In the genomic region with DNA sequence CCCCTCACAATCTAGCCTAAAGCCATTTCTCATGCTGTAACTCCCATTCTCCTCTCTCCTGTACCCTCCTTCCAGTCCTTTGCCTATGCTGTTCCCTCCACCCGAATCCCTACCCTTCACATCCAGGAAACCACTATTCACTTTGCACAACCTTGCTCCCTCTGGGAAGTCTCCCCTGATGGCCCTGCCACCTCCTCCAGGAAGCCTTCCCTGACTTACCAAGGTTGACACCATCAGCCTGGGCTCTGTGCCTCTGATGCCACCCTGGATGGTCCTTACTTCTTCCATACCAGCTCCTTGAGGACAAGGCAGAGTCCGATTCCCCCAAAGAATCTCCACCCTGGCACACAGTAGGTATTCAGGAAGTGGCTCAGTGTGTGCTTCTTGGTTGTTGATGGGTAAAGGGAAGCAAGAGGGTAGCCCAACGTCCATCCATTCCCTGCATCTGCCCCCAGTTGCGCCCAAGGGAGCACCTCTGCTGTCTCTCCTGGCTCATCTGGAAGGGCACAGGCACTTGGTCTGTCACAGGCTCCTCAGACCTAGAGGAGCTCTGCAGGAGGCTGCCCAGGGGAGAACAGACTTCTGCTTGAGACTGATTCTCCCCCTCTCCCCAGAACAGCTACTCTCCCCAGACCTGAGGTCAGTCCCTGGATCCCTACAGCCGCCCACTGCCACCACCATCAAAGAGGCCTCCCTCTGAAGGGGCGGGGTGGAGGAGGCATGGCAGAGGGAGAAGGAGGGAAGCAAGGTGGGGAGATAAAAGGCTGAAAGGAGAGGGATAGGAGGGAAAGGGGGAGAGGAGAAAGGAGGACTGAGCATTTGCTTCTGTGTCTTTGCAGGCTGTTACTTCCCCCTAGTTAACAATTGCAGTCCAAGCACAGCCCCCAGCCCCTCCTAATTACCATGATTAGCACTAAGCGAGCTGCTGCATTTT, we compare ENCODE assay signal across 23 cellular contexts. TPM values are rescaled to one million over a fixed set of nuclear protein-coding genes. Genes with fewer than 3 reads are reported as not detected.
DNase-seq lines count a peak whose midpoint lies in the region; ATAC-seq, FAIRE-seq and TF ChIP-seq lines count a peak whose summit lies in the region.
"Had no signal": no experiment of that assay in that cellular context is flagged by ENCODE, and none has a peak within 500 bp of the region (broad histone marks: within the 10 kb centered on the region; RNA-seq: fewer than 3 reads in every experiment).

No MANE protein-coding gene starts in this region.

- H3K27me3 ChIP-seq in HepG2 (ENCODE audit: control insufficient read depth in 1 of 2, insufficient read depth in 2 of 2, low read length in 2 of 2) = peaks cover 2 to 49% of the 10 kb centered on the region in 2 experiments; a peak in 3 of 5 replicates
- no peaks in the 10 kb centered on the region for H3K27me3 ChIP-seq in right lobe of liver

- 12% methylated on average over 7 of the region's 7 CpGs for WGBS in HepG2 (ENCODE audit: low lambda C conversion rate)
- 68% methylated on average over 7 of the region's 7 CpGs for WGBS in right lobe of liver (ENCODE audit: insufficient coverage, low coverage, low lambda C conversion rate, missing lambda C conversion rate)

- no peaks in the 10 kb centered on the region for H3K4me1 ChIP-seq in HepG2 (ENCODE audit: insufficient read depth, low read length)
- H3K4me1 ChIP-seq in right lobe of liver = no peaks in the 10 kb centered on the region
- H3K4me1 ChIP-seq: Caco-2 had no signal

- H3K9me3 Mint-ChIP-seq in glutamatergic neuron (ENCODE audit: unreplicated experiment) = no peaks in the 10 kb centered on the region
- H3K9me3 Mint-ChIP-seq: CD8-positive, alpha-beta T cell had no signal

- peaks cover 21% of the 10 kb centered on the region for H3K4me1 Mint-ChIP-seq in glutamatergic neuron (ENCODE audit: low read depth, unreplicated experiment)
- H3K4me1 Mint-ChIP-seq: B cell had no signal

- TF ChIP-seq POLR2A in HepG2 (IDR thresholded peaks at IDR 0.05; ENCODE audit: insufficient read depth in 1 of 2, low read depth in 2 of 2, low read length in 2 of 2) = no peak
- TF ChIP-seq POLR2A in right lobe of liver (IDR thresholded peaks at IDR 0.05) = no peak

- DNase-seq in HepG2 (ENCODE audit: low spot score) (no peak), right lobe of liver (no peak), NCI-H2227 treated with DMSO at 0.1 percent for 48 hours (lab: John Stamatoyannopoulos, UW) (peak; percentile 60), glutamatergic neuron (no peak), globus pallidus (ENCODE audit: low spot score) (no peak)
- DNase-seq: Caco-2; CD8-positive, alpha-beta T cell; GDM1; GOT3; HCEC 1CT; KBM-7; MV-4-11; NCI-H2029; NCI-H345; NCI-H510A treated with DMSO at 0.1 percent for 48 hours; SIG-M5 had no signal

- H3K27ac ChIP-seq in HepG2 (ENCODE audit: extremely low read length, insufficient read depth, low read length) (no peak overlapping the region), right lobe of liver (no peak overlapping the region)
- H3K27ac ChIP-seq: C4-2B, SK-N-MC had no signal

- no peak for FAIRE-seq in HepG2 (lab: Jason Lieb, UNC)
- FAIRE-seq: GM12878, RCC 7860 had no signal

- ATAC-seq in HepG2 = no peak
- ATAC-seq in right lobe of liver = no peak
- no peak for ATAC-seq in GM19328 (IDR thresholded peaks at IDR 0.05; ENCODE audit: unreplicated experiment)
- no peak for ATAC-seq in HG03196 (IDR thresholded peaks at IDR 0.05; ENCODE audit: unreplicated experiment)
- ATAC-seq: CD8-positive, alpha-beta T cell; GM12878 had no signal

- no peak for TF ChIP-seq CTCF in HepG2 (CRISPR knock-in tag; IDR thresholded peaks at IDR 0.05)
- no peak for TF ChIP-seq CTCF in right lobe of liver (IDR thresholded peaks at IDR 0.05)
- TF ChIP-seq CTCF in glutamatergic neuron (IDR thresholded peaks at IDR 0.05; ENCODE audit: partially characterized antibody, unreplicated experiment) = no peak

- H3K4me3 Mint-ChIP-seq in glutamatergic neuron (ENCODE audit: unreplicated experiment) = peak overlapping the region; percentile 23
- H3K4me3 Mint-ChIP-seq: B cell; CD8-positive, alpha-beta T cell had no signal

- H3K4me3 ChIP-seq in HepG2 (replicated peaks in 1 of 3; ENCODE audit: insufficient read depth in 1 of 3, low read depth in 2 of 3, low read length in 3 of 3) = no peak overlapping the region
- no peak overlapping the region for H3K4me3 ChIP-seq in right lobe of liver
- H3K4me3 ChIP-seq: GM12878, SK-N-MC had no signal

- CTCF ChIA-PET in HepG2 (lab: Yijun Ruan, JAX; ENCODE audit: low intra/inter-chr PET ratio, low total read pairs) = no interaction called here

- H3K27me3 Mint-ChIP-seq in glutamatergic neuron (ENCODE audit: unreplicated experiment) = peaks cover 7% of the 10 kb centered on the region

- no peaks in the 10 kb centered on the region for H3K79me2 ChIP-seq in HepG2 (ENCODE audit: insufficient read depth, low read length)

- H2AFZ ChIP-seq in HepG2 (ENCODE audit: low read length) = no peak overlapping the region

- TF ChIP-seq EP300 in HepG2 (IDR thresholded peaks at IDR 0.05; ENCODE audit: low read depth in 2 of 2, low read length in 2 of 2) = no peak
- TF ChIP-seq EP300 in HepG2 (CRISPR knock-in tag; IDR thresholded peaks at IDR 0.05; ENCODE audit: borderline replicate concordance) = no peak

- no peak overlapping the region for H3K4me2 ChIP-seq in HepG2 (ENCODE audit: low read depth, low read length)

- H4K20me1 ChIP-seq in HepG2 (ENCODE audit: insufficient read depth, low read length) = peaks cover 4% of the 10 kb centered on the region; the same call in 1 of the 2 replicates

- no TSS peak for BruUV-seq in HepG2 (replicated peaks; lab: Mats Ljungman, UMichigan)

- H3K36me3 Mint-ChIP-seq in glutamatergic neuron (ENCODE audit: unreplicated experiment) = no peaks in the 10 kb centered on the region
- H3K36me3 Mint-ChIP-seq: CD8-positive, alpha-beta T cell had no signal

- POLR2A ChIA-PET in HepG2 (lab: Yijun Ruan, JAX) = no interaction called here

- no peak for TF ChIP-seq RAD21 in HepG2 (CRISPR knock-in tag; IDR thresholded peaks at IDR 0.05)

- intact Hi-C loops in HepG2 (cut with micrococcal nuclease; ENCODE audit: unreplicated experiment) = no loop called here
- intact Hi-C loops in right lobe of liver (cut with DNase I) = loop anchor here (10.0 kb wide), 2 partner anchors 734 to 864 kb away; no protein-coding TSS in a partner anchor

- no peak overlapping the region for H3K9ac ChIP-seq in HepG2 (ENCODE audit: insufficient read depth, low read depth, low read length)

- H3K36me3 ChIP-seq in HepG2 (replicated peaks in 1 of 2; ENCODE audit: control insufficient read depth in 1 of 2, insufficient read depth in 2 of 2, low read length in 2 of 2) = no peaks in the 10 kb centered on the region
- H3K36me3 ChIP-seq in right lobe of liver = no peaks in the 10 kb centered on the region

- in situ Hi-C loops in HepG2 (cut with HindIII; ENCODE audit: extremely low pct_ligation_motif_present, low pct_unique_long_range_greater_than_20kb) = loop anchor here (10.0 to 25.0 kb wide), 2 partner anchors 726 to 884 kb away; no protein-coding TSS in a partner anchor

- no peaks in the 10 kb centered on the region for H3K9me3 ChIP-seq in HepG2 (ENCODE audit: low read length)
- no peaks in the 10 kb centered on the region for H3K9me3 ChIP-seq in right lobe of liver
- H3K9me3 ChIP-seq: Caco-2 had no signal

- peak overlapping the region; percentile 26 for H3K27ac Mint-ChIP-seq in glutamatergic neuron (ENCODE audit: unreplicated experiment)
- H3K27ac Mint-ChIP-seq: B cell; CD8-positive, alpha-beta T cell had no signal

TF ChIP-seq in HepG2, 621 proteins besides CTCF, POLR2A, EP300 and RAD21:
- TF ChIP-seq ZNF235 (CRISPR knock-in tag; IDR thresholded peaks at IDR 0.05; ENCODE audit: borderline replicate concordance) = no peak
- peak; percentile 4 for TF ChIP-seq ZFP36 (IDR thresholded peaks at IDR 0.05; ENCODE audit: borderline replicate concordance, low read depth, low read length, partially characterized antibody)
- no peak for TF ChIP-seq SRF (IDR thresholded peaks at IDR 0.05; ENCODE audit: low read depth, low read length)

RNA-seq across cellular contexts. Expression of a gene that starts 36.1 kb away (rescaled TPM):
- total RNA-seq in HepG2 (2016; rRNA removed; fragmentation: Illumina TruSeq; extraction: Trizol) (4.2 and 6.8 TPM in 2 replicates), right lobe of liver (10 to 100 TPM in 3 of 6 experiments, 1 to 10 TPM in 3; 2.7 to 21.9 (median 8.3) TPM), glutamatergic neuron (ENCODE audit: unreplicated experiment) (1.3 TPM)
- 1.2 and 1.8 TPM in 2 replicates for total RNA-seq in HepG2 (2016; cell fraction: cytosol; rRNA removed; fragmentation: Illumina TruSeq; extraction: Trizol; ENCODE audit: low read depth)
- total RNA-seq in HepG2 (2016; cell fraction: insoluble cytoplasmic fraction; rRNA removed; fragmentation: Illumina TruSeq; extraction: Trizol) = 3.9 and 5.9 TPM in 2 replicates
- 2.6 and 3.2 TPM in 2 replicates for total RNA-seq in HepG2 (2016; cell fraction: membrane; rRNA removed; fragmentation: Illumina TruSeq; extraction: Trizol)
- total RNA-seq in HepG2 (2016; cell fraction: nucleus; rRNA removed; fragmentation: Illumina TruSeq; extraction: Trizol) = 8.0 and 8.9 TPM in 2 replicates
- polyA plus RNA-seq in HepG2 (2011; rRNA removed) = 13.3 and 21.1 TPM in 2 replicates
- 11.9 and 13.7 TPM in 2 replicates for polyA plus RNA-seq in HepG2 (2011; cell fraction: cytosol; rRNA removed)
- polyA plus RNA-seq in HepG2 (2011; cell fraction: nucleus; rRNA removed) = 45.8 and 63.2 TPM in 2 replicates
- 3.7 and 6.2 TPM in 2 replicates for polyA plus RNA-seq in HepG2 (2012)
- polyA plus RNA-seq in HepG2 (2016; cell fraction: cytosol; fragmentation: Illumina TruSeq; extraction: Trizol; ENCODE audit: low read depth) = 0.97 and 1.0 TPM in 2 replicates
- 5.6 and 5.9 TPM in 2 replicates for polyA plus RNA-seq in HepG2 (2016; cell fraction: insoluble cytoplasmic fraction; fragmentation: Illumina TruSeq; extraction: Trizol; ENCODE audit: low read depth)
- 2.2 and 2.6 TPM in 2 replicates for polyA plus RNA-seq in HepG2 (2016; cell fraction: membrane; fragmentation: Illumina TruSeq; extraction: Trizol; ENCODE audit: low read depth)
- polyA plus RNA-seq in HepG2 (2016; cell fraction: nucleus; fragmentation: Illumina TruSeq; extraction: Trizol; ENCODE audit: insufficient read depth, low read depth) = 17.0 and 18.8 TPM in 2 replicates
- 12.1 and 39.9 TPM in 2 replicates for polyA minus RNA-seq in HepG2 (2011; rRNA and poly(A)+ RNA removed; ENCODE audit: low replicate concordance)
- polyA minus RNA-seq in HepG2 (2011; cell fraction: cytosol; rRNA and poly(A)+ RNA removed) = 5.1 and 5.8 TPM in 2 replicates
- 8.0 and 14.0 TPM in 2 replicates for polyA minus RNA-seq in HepG2 (2011; cell fraction: nucleus; rRNA and poly(A)+ RNA removed)
